Comparison of ENCODE assay signal across 36 cellular contexts in the genomic region with DNA sequence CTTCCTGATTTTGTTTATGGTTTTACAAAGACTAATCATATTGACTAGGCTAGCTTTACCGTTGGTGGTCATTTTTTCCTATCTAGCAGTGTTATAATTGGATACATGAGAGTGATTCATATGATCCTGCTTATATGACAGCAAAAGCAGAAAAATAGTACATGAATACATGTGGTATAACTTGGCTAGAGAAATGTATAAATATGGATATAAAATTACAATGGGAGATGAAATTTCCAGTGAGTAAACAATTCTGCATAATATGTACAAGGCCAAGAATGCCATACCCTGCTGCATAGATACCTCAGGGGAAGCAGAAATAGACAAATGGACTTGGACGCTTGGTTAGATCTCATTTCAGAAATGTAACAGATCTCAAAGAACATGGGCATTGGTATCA.
"Had no signal": no experiment of that assay in that cellular context is flagged by ENCODE, and none has a peak within 500 bp of the region (broad histone marks: within the 10 kb centered on the region; RNA-seq: fewer than 3 reads in every experiment).

No MANE protein-coding gene starts in this region.

- H3K4me3 ChIP-seq: MG63 had no signal

- H3K27me3 ChIP-seq: MG63 had no signal

- H3K36me3 ChIP-seq: MG63 had no signal

- H3K27ac ChIP-seq: KMS-11 had no signal

- DNase-seq: Karpas-422, Kasumi-1, KBM-7, KG1, MG63, MM.1S, MV-4-11, NCI-H1048, NCI-H1092, NCI-H1092 treated with DMSO at 0.1 percent for 48 hours, NCI-H1105, NCI-H1105 treated with DMSO at 0.1 percent for 48 hours, NCI-H1417, NCI-H1417 treated with DMSO at 0.1 percent for 48 hours, NCI-H1436, NCI-H1436 treated with DMSO at 0.1 percent for 48 hours, NCI-H146, NCI-H1694, NCI-H1694 treated with DMSO at 0.1 percent for 48 hours, NCI-H187, NCI-H187 treated with DMSO at 0.1 percent for 48 hours, NCI-H1930, NCI-H2029, NCI-H2029 treated with DMSO at 0.1 percent for 48 hours, NCI-H2081, NCI-H2081 treated with DMSO at 0.1 percent for 48 hours, NCI-H2107, NCI-H2171, NCI-H2171 treated with DMSO at 0.1 percent for 48 hours, NCI-H2227 treated with DMSO at 0.1 percent for 48 hours, NCI-H226, NCI-H345, NCI-H446, NCI-H446 treated with DMSO at 0.1 percent for 48 hours, NCI-H510A had no signal

- H3K9ac ChIP-seq: KMS-11 had no signal
